ENCODE assay signal across 1 cellular context in genomic region chr9:4344946-4345345, GRCh38.
TF ChIP-seq lines count a peak whose summit lies in the region.

No MANE protein-coding gene starts in this region.

TF ChIP-seq in GM23338, 12 proteins besides CTCF, POLR2A, EP300 and RAD21 (continued from another document):
- TF ChIP-seq ZNF462 (CRISPR knock-in tag; IDR thresholded peaks at IDR 0.05) (no peak), NANOG (IDR thresholded peaks at IDR 0.05; ENCODE audit: borderline replicate concordance) (no peak), CREB1 (CRISPR knock-in tag; IDR thresholded peaks at IDR 0.05; ENCODE audit: low read depth) (no peak), ETS1 (IDR thresholded peaks at IDR 0.05) (no peak), ZNF331 (CRISPR knock-in tag; IDR thresholded peaks at IDR 0.05; ENCODE audit: low read depth) (no peak), POLR2AphosphoS5 (IDR thresholded peaks at IDR 0.05; ENCODE audit: low read depth) (no peak)
